In genomic region chr14:35046751-35047536, GRCh38 we compare ENCODE assay signal across 8 cellular contexts. TPM values are rescaled to one million over a fixed set of nuclear protein-coding genes. Genes with fewer than 3 reads are reported as not detected.
DNase-seq lines count a peak whose midpoint lies in the region; ATAC-seq, FAIRE-seq and TF ChIP-seq lines count a peak whose summit lies in the region.

No MANE protein-coding gene starts in this region.

- TF ChIP-seq CTCF in pancreas (IDR thresholded peaks at IDR 0.05): no peak
- TF ChIP-seq CTCF in GM13977 (IDR thresholded peaks at IDR 0.05; ENCODE audit: extremely low read depth, insufficient read depth, missing control alignments): no peak

- H3K4me1 ChIP-seq in pancreas: peaks cover 0 to 19% (median 5%) of the 10 kb centered on the region in 3 donors

- no peaks in the 10 kb centered on the region for H3K36me3 ChIP-seq in pancreas

- H3K36me3 Mint-ChIP-seq in activated T-cell treated with anti-CD3 and anti-CD28 coated beads, Interleukin-2, amount 50 U/mL, for 4 hours (ENCODE audit: insufficient read depth): peaks cover 4% of the 10 kb centered on the region

- peak; percentile 13 for ATAC-seq in HG02763 (IDR thresholded peaks at IDR 0.05; ENCODE audit: unreplicated experiment)
- ATAC-seq in activated T-cell treated with anti-CD3 and anti-CD28 coated beads, Interleukin-2, amount 50 U/mL, for 4 hours: peak; percentile 11 to 13
- peak; percentile 31 to 59 (median 51) for ATAC-seq in pancreas

- peak overlapping the region; percentile 90 to 98 (median 96) for H3K27ac ChIP-seq in pancreas

- in situ Hi-C loops in GM13977 (cut with MboI; ENCODE audit: low pct_unique_long_range_greater_than_20kb, low sequenced_read_pairs, unreplicated experiment): no loop called here

- peak overlapping the region; percentile 92 for H3K4me3 Mint-ChIP-seq in activated T-cell treated with anti-CD3 and anti-CD28 coated beads, Interleukin-2, amount 50 U/mL, for 4 hours

- 13 to 17% methylated on average over 23 of the region's 23 CpGs for WGBS in pancreas, 2 donors

- H3K27me3 ChIP-seq in pancreas: no peaks in the 10 kb centered on the region

- peak in 4 of 6 experiments; percentile 47 to 78 (median 61) for DNase-seq in stimulated activated naive CD4-positive, alpha-beta T cell (lab: John Stamatoyannopoulos, UW)
- DNase-seq in stimulated activated naive CD4-positive, alpha-beta T cell treated with Interleukin-2 at 50 U/mL for 16 hours (lab: John Stamatoyannopoulos, UW): no peak
- DNase-seq in NCI-H1105 (lab: John Stamatoyannopoulos, UW) (peak; percentile 41), germinal center (ENCODE audit: low spot score) (peak; percentile 38), pancreas (peak in 3 of 6 donors; percentile 41 to 61 (median 59)), GM13977 (ENCODE audit: low spot score) (no peak)
- DNase-seq in activated T-cell treated with anti-CD3 and anti-CD28 coated beads, Interleukin-2, amount 50 U/mL, for 4 hours: peak; percentile 27

- H3K27me3 Mint-ChIP-seq in activated T-cell treated with anti-CD3 and anti-CD28 coated beads, Interleukin-2, amount 50 U/mL, for 4 hours (ENCODE audit: low read depth): no peaks in the 10 kb centered on the region

- intact Hi-C loops in pancreas (cut with DNase I): no loop called here

- FAIRE-seq in pancreas (lab: Jason Lieb, UNC): no peak

- peak overlapping the region; percentile 62 to 91 (median 88) for H3K4me3 ChIP-seq in pancreas

- H3K9me3 Mint-ChIP-seq in activated T-cell treated with anti-CD3 and anti-CD28 coated beads, Interleukin-2, amount 50 U/mL, for 4 hours: no peaks in the 10 kb centered on the region

- H3K9me3 ChIP-seq in pancreas: no peaks in the 10 kb centered on the region

- peaks cover 29% of the 10 kb centered on the region for H3K4me1 Mint-ChIP-seq in activated T-cell treated with anti-CD3 and anti-CD28 coated beads, Interleukin-2, amount 50 U/mL, for 4 hours (ENCODE audit: low read depth)

RNA-seq across cellular contexts. Expression of gene FAM177A1, which starts 0.9 kb away (rescaled TPM):
- total RNA-seq in activated T-cell treated with anti-CD3 and anti-CD28 coated beads, Interleukin-2, amount 50 U/mL, for 4 hours: 10 to 100 TPM; 35.4 to 44.4 (median 35.7) TPM
- total RNA-seq in pancreas: 10 to 100 TPM; 21.3 to 32.9 (median 31.9) TPM
- polyA plus RNA-seq in pancreas: 10 to 100 TPM; 31.7 to 32.3 TPM

Comparison
In these comparisons a context has a peak if more than half of its experiments do, and no peak if none do; other contexts are left out.
1. DNase-seq: peak in stimulated activated naive CD4-positive, alpha-beta T cell (4 of 6), NCI-H1105 (single experiment), activated T-cell treated with anti-CD3 and anti-CD28 coated beads, Interleukin-2, amount 50 U/mL, for 4 hours (single experiment) and germinal center (single experiment); none in stimulated activated naive CD4-positive, alpha-beta T cell treated with Interleukin-2 at 50 U/mL for 16 hours (single experiment) and GM13977 (single experiment).
2. Peak in every context shown above with its lines, with median percentiles within 50 percentile points of each other: ATAC-seq.